In genomic region chr17:57956311-57957119, GRCh38 we compare ENCODE assay signal across 9 cellular contexts. TPM values are rescaled to one million over a fixed set of nuclear protein-coding genes. Genes with fewer than 3 reads are reported as not detected.
DNase-seq lines count a peak whose midpoint lies in the region; ATAC-seq and TF ChIP-seq lines count a peak whose summit lies in the region.
"Had no signal": no experiment of that assay in that cellular context is flagged by ENCODE, and none has a peak within 500 bp of the region (broad histone marks: within the 10 kb centered on the region; RNA-seq: fewer than 3 reads in every experiment).

No MANE protein-coding gene starts in this region.

- H3K4me1 Mint-ChIP-seq in Calu3 (ENCODE audit: low read depth, unreplicated experiment): peaks cover 12% of the 10 kb centered on the region
- peaks cover 29% of the 10 kb centered on the region for H3K4me1 Mint-ChIP-seq in activated CD8-positive, alpha-beta T cell treated with anti-CD3 and anti-CD28 coated beads, Interleukin-2, amount 10 ng/mL, durations not matched to agents 7 days and 5 days (ENCODE audit: low read depth)

- H3K27me3 ChIP-seq in HUES48 (ENCODE audit: control insufficient read depth, insufficient read depth, low read length): peaks cover 41% of the 10 kb centered on the region
- H3K27me3 ChIP-seq in vagina: no peaks in the 10 kb centered on the region
- H3K27me3 ChIP-seq: uterus had no signal

- H3K36me3 ChIP-seq in HUES48 (ENCODE audit: control insufficient read depth, insufficient read depth, low read length) (no peaks in the 10 kb centered on the region), vagina (no peaks in the 10 kb centered on the region)
- H3K36me3 ChIP-seq: uterus had no signal

- POLR2A ChIA-PET in activated CD8-positive, alpha-beta T cell treated with anti-CD3 and anti-CD28 coated beads, Interleukin-2, amount 10 ng/mL, durations not matched to agents 7 days and 5 days (lab: Charles Lee): interaction anchor here (0.9 to 1.5 kb wide), 3 partner anchors 27 to 96 kb away, joined by 3 to 5 read pairs (median 3); no protein-coding TSS in a partner anchor

- H3K27ac Mint-ChIP-seq in Calu3 (ENCODE audit: unreplicated experiment): no peak overlapping the region
- H3K27ac Mint-ChIP-seq in activated CD8-positive, alpha-beta T cell treated with anti-CD3 and anti-CD28 coated beads, Interleukin-2, amount 10 ng/mL, durations not matched to agents 7 days and 5 days: peak overlapping the region; percentile 18

- intact Hi-C loops in Calu3 (cut with micrococcal nuclease; ENCODE audit: unreplicated experiment) (no loop called here), vagina (cut with DNase I) (no loop called here)

- peak overlapping the region; percentile 68; the same call in 1 of the 2 replicates for H3K4me3 ChIP-seq in HUES48 (ENCODE audit: low read depth, low read length)
- peak overlapping the region in 1 of 2 donors; percentile 67 for H3K4me3 ChIP-seq in vagina

- peak; percentile 74 for ATAC-seq in GM19438 (IDR thresholded peaks at IDR 0.05; ENCODE audit: low read depth, unreplicated experiment)
- peak; percentile 57 for ATAC-seq in activated CD8-positive, alpha-beta T cell treated with anti-CD3 and anti-CD28 coated beads, Interleukin-2, amount 10 ng/mL, durations not matched to agents 7 days and 5 days

- TF ChIP-seq POLR2A in vagina (IDR thresholded peaks at IDR 0.05): no peak

- H3K4me1 ChIP-seq in HUES48 (ENCODE audit: control insufficient read depth, insufficient read depth, low read length) (peaks cover 26% of the 10 kb centered on the region), vagina (peaks cover 44% of the 10 kb centered on the region)

- H3K27ac ChIP-seq in HUES48 (ENCODE audit: low read depth, low read length) (no peak overlapping the region), vagina (peak overlapping the region; percentile 65)

- CTCF ChIA-PET in Calu3 (lab: Charles Lee): interaction anchor here (1.4 kb wide), 1 partner anchor 81 kb away, joined by 3 read pairs; no protein-coding TSS in a partner anchor
- CTCF ChIA-PET in activated CD8-positive, alpha-beta T cell treated with anti-CD3 and anti-CD28 coated beads, Interleukin-2, amount 10 ng/mL, durations not matched to agents 7 days and 5 days (lab: Charles Lee): interaction anchor here (0.6 to 4.7 kb wide), 8 partner anchors 9 to 85 kb away, joined by 3 to 20 read pairs (median 4); no protein-coding TSS in a partner anchor

- no peaks in the 10 kb centered on the region for H3K27me3 Mint-ChIP-seq in Calu3 (ENCODE audit: unreplicated experiment)
- peaks cover 61% of the 10 kb centered on the region for H3K27me3 Mint-ChIP-seq in activated CD8-positive, alpha-beta T cell treated with anti-CD3 and anti-CD28 coated beads, Interleukin-2, amount 10 ng/mL, durations not matched to agents 7 days and 5 days (ENCODE audit: low read depth)

- H3K9me3 ChIP-seq in HUES48 (ENCODE audit: control insufficient read depth, insufficient read depth, low read length) (no peaks in the 10 kb centered on the region), vagina (no peaks in the 10 kb centered on the region)
- H3K9me3 ChIP-seq: uterus had no signal

- TF ChIP-seq CTCF in Calu3 (IDR thresholded peaks at IDR 0.05; ENCODE audit: unreplicated experiment) (no peak), vagina (IDR thresholded peaks at IDR 0.05) (no peak)

- BruUV-seq in Calu3 (replicated peaks; lab: Mats Ljungman, UMichigan): no TSS peak

- H3K9ac ChIP-seq in HUES48 (ENCODE audit: low read depth, low read length): no peak overlapping the region

- DNase-seq in Calu3: no peak
- DNase-seq in activated CD8-positive, alpha-beta T cell treated with anti-CD3 and anti-CD28 coated beads, Interleukin-2, amount 10 ng/mL, durations not matched to agents 7 days and 5 days: peak; percentile 77
- peak; percentile 53 for DNase-seq in left kidney (ENCODE audit: low read depth, low spot score)
- peak; percentile 58 to 85 for DNase-seq in vagina (ENCODE audit: extremely low spot score in 2 of 2)
- no peak for DNase-seq in NCI-H1105 treated with DMSO at 0.1 percent for 48 hours (lab: John Stamatoyannopoulos, UW)
- no peak for DNase-seq in A172 (ENCODE audit: low spot score)

- no peaks in the 10 kb centered on the region for H3K9me3 Mint-ChIP-seq in Calu3 (ENCODE audit: low read depth, unreplicated experiment)
- no peaks in the 10 kb centered on the region for H3K9me3 Mint-ChIP-seq in activated CD8-positive, alpha-beta T cell treated with anti-CD3 and anti-CD28 coated beads, Interleukin-2, amount 10 ng/mL, durations not matched to agents 7 days and 5 days (ENCODE audit: insufficient read depth)

- H3K4me3 Mint-ChIP-seq in Calu3 (ENCODE audit: low read depth, unreplicated experiment): peak overlapping the region; percentile 63
- peak overlapping the region; percentile 10 for H3K4me3 Mint-ChIP-seq in activated CD8-positive, alpha-beta T cell treated with anti-CD3 and anti-CD28 coated beads, Interleukin-2, amount 10 ng/mL, durations not matched to agents 7 days and 5 days

- H3K36me3 Mint-ChIP-seq in Calu3 (ENCODE audit: insufficient read depth, unreplicated experiment): peaks cover 12% of the 10 kb centered on the region
- no peaks in the 10 kb centered on the region for H3K36me3 Mint-ChIP-seq in activated CD8-positive, alpha-beta T cell treated with anti-CD3 and anti-CD28 coated beads, Interleukin-2, amount 10 ng/mL, durations not matched to agents 7 days and 5 days (ENCODE audit: low read depth)

RNA-seq across cellular contexts. Expression of gene CUEDC1, which starts 1.3 kb away (rescaled TPM):
- total RNA-seq in Calu3 (2022): 30.9 and 34.7 TPM in 2 replicates
- under 1 TPM in 1 of 2 experiments, not detected in 1; 0.18 TPM for total RNA-seq in activated CD8-positive, alpha-beta T cell treated with anti-CD3 and anti-CD28 coated beads, Interleukin-2, amount 10 ng/mL, durations not matched to agents 7 days and 5 days
- 28.7 TPM for total RNA-seq in vagina
- 8.0 and 11.6 TPM in 2 replicates for total RNA-seq in A172 (2014; rRNA removed; shearing (Covaris generic))

RNA-seq across cellular contexts. Expression of gene VEZF1, which starts 31.5 kb away (rescaled TPM):
- total RNA-seq in Calu3 (2022) (33.4 and 40.4 TPM in 2 replicates), vagina (86.2 TPM)
- 10 to 100 TPM; 37.5 to 37.6 TPM for total RNA-seq in activated CD8-positive, alpha-beta T cell treated with anti-CD3 and anti-CD28 coated beads, Interleukin-2, amount 10 ng/mL, durations not matched to agents 7 days and 5 days
- 43.4 and 50.5 TPM in 2 replicates for total RNA-seq in A172 (2014; rRNA removed; shearing (Covaris generic))

RNA-seq across cellular contexts. Expression of gene SRSF1, which starts 50.5 kb away (rescaled TPM):
- 232 and 239 TPM in 2 replicates for total RNA-seq in Calu3 (2022)
- total RNA-seq in activated CD8-positive, alpha-beta T cell treated with anti-CD3 and anti-CD28 coated beads, Interleukin-2, amount 10 ng/mL, durations not matched to agents 7 days and 5 days: 100 to 1,000 TPM; 382 to 383 TPM
- total RNA-seq in vagina: 155 TPM
- total RNA-seq in A172 (2014; rRNA removed; shearing (Covaris generic)): 501 and 612 TPM in 2 replicates

Comparison
In these comparisons a context has a peak if more than half of its experiments do, and no peak if none do; other contexts are left out.
1. DNase-seq: peak in activated CD8-positive, alpha-beta T cell treated with anti-CD3 and anti-CD28 coated beads, Interleukin-2, amount 10 ng/mL, durations not matched to agents 7 days and 5 days (single experiment), left kidney (single experiment) and vagina (2 of 2); none in Calu3 (single experiment), NCI-H1105 treated with DMSO at 0.1 percent for 48 hours (single experiment) and A172 (single experiment).